19 cellular contexts compared by ENCODE assay signal in genomic region chr4:188138227-188138626, GRCh38. TPM values are rescaled to one million over a fixed set of nuclear protein-coding genes. Genes with fewer than 3 reads are reported as not detected.
A peak's percentile ranks its signal among the peaks of the same experiment; 100 is the strongest.
DNase-seq lines count a peak whose midpoint lies in the region; ATAC-seq, FAIRE-seq and TF ChIP-seq lines count a peak whose summit lies in the region.
"Had no signal": no experiment of that assay in that cellular context is flagged by ENCODE, and none has a peak within 500 bp of the region (broad histone marks: within the 10 kb centered on the region; RNA-seq: fewer than 3 reads in every experiment).

No MANE protein-coding gene starts in this region.

- no peak overlapping the region for H3K4me3 Mint-ChIP-seq in GM23338
- H3K4me3 Mint-ChIP-seq in mesothelial cell of epicardium: no peak overlapping the region
- H3K4me3 Mint-ChIP-seq in activated CD8-positive, alpha-beta T cell treated with anti-CD3 and anti-CD28 coated beads, Interleukin-2, amount 10 ng/mL, durations not matched to agents 7 days and 5 days: no peak overlapping the region
- H3K4me3 Mint-ChIP-seq: CD4-positive, alpha-beta memory T cell; H9; IgD-negative memory B cell had no signal

- H3K4me1 ChIP-seq in GM23338 (ENCODE audit: insufficient read depth): no peaks in the 10 kb centered on the region
- H3K4me1 ChIP-seq in fibroblast of lung (ENCODE audit: control insufficient read depth, extremely low read depth, insufficient read depth, low read length): no peaks in the 10 kb centered on the region
- H3K4me1 ChIP-seq: A549, BE2C had no signal

- H3K36me3 ChIP-seq in GM23338 (ENCODE audit: insufficient read depth): no peaks in the 10 kb centered on the region
- H3K36me3 ChIP-seq in fibroblast of lung (ENCODE audit: control insufficient read depth, insufficient read depth, low read length): no peaks in the 10 kb centered on the region
- H3K36me3 ChIP-seq: BE2C had no signal

- H4K20me1 ChIP-seq in GM23338 (replicated peaks; ENCODE audit: insufficient read depth) (no peaks in the 10 kb centered on the region), fibroblast of lung (ENCODE audit: control insufficient read depth, extremely low read depth, insufficient read depth, low read length) (no peaks in the 10 kb centered on the region)

- no peak overlapping the region for H3K4me3 ChIP-seq in GM23338
- H3K4me3 ChIP-seq in fibroblast of lung (replicated peaks in 1 of 4; ENCODE audit: control extremely low read depth in 1 of 4, insufficient read depth in 1 of 4, low read depth in 3 of 4, low read length in 4 of 4): no peak overlapping the region
- H3K4me3 ChIP-seq: A549 had no signal

- H3K27me3 Mint-ChIP-seq in GM23338 (ENCODE audit: insufficient read depth, low read depth, poor library complexity) (peaks cover 5% of the 10 kb centered on the region), mesothelial cell of epicardium (ENCODE audit: low read depth) (no peaks in the 10 kb centered on the region)
- no peaks in the 10 kb centered on the region for H3K27me3 Mint-ChIP-seq in activated CD8-positive, alpha-beta T cell treated with anti-CD3 and anti-CD28 coated beads, Interleukin-2, amount 10 ng/mL, durations not matched to agents 7 days and 5 days (ENCODE audit: low read depth)
- H3K27me3 Mint-ChIP-seq: CD4-positive, alpha-beta memory T cell; IgD-negative memory B cell had no signal

- H3K4me2 ChIP-seq in GM23338: no peak overlapping the region
- H3K4me2 ChIP-seq in fibroblast of lung (ENCODE audit: extremely low read depth, insufficient read depth, low read length): no peak overlapping the region
- H3K4me2 ChIP-seq: A549 had no signal

- H3K79me2 ChIP-seq in GM23338 (replicated peaks; ENCODE audit: insufficient read depth): no peaks in the 10 kb centered on the region
- H3K79me2 ChIP-seq in fibroblast of lung (ENCODE audit: control insufficient read depth, insufficient read depth, low read length): no peaks in the 10 kb centered on the region

- TF ChIP-seq CTCF in GM23338 (conservative IDR thresholded peaks at IDR 0.05; ENCODE audit: low read depth in 2 of 2): no peak
- no peak for TF ChIP-seq CTCF in fibroblast of lung (conservative IDR thresholded peaks at IDR 0.05 in 1 of 2, IDR thresholded peaks at IDR 0.05 in 1 of 2; ENCODE audit: low read depth in 1 of 2, low read length in 2 of 2)
- no peak for TF ChIP-seq CTCF in mesothelial cell of epicardium (IDR thresholded peaks at IDR 0.05; ENCODE audit: unreplicated experiment)

- POLR2A ChIA-PET in activated CD8-positive, alpha-beta T cell treated with anti-CD3 and anti-CD28 coated beads, Interleukin-2, amount 10 ng/mL, durations not matched to agents 7 days and 5 days (lab: Charles Lee): no interaction called here

- CTCF ChIA-PET in activated CD8-positive, alpha-beta T cell treated with anti-CD3 and anti-CD28 coated beads, Interleukin-2, amount 10 ng/mL, durations not matched to agents 7 days and 5 days (lab: Charles Lee): no interaction called here

- peak; percentile 45 for FAIRE-seq in RCC 7860 (lab: Jason Lieb, UNC)
- FAIRE-seq: A549, GM12892 had no signal

- H3K9ac ChIP-seq in fibroblast of lung (ENCODE audit: insufficient read depth, low read length): no peak overlapping the region

- H3K4me1 Mint-ChIP-seq in GM23338 (peaks cover 17% of the 10 kb centered on the region; the same call in 2 of the 3 replicates), mesothelial cell of epicardium (peaks cover 7% of the 10 kb centered on the region)
- no peaks in the 10 kb centered on the region for H3K4me1 Mint-ChIP-seq in activated CD8-positive, alpha-beta T cell treated with anti-CD3 and anti-CD28 coated beads, Interleukin-2, amount 10 ng/mL, durations not matched to agents 7 days and 5 days (ENCODE audit: low read depth)
- H3K4me1 Mint-ChIP-seq: CD4-positive, alpha-beta memory T cell had no signal

- H2AFZ ChIP-seq in GM23338 (0 out of 2 replicates have a peak overlapping the region, but pooled peaks have one; percentile 43), fibroblast of lung (ENCODE audit: low read length) (peak overlapping the region; percentile 35)

- H3K27ac Mint-ChIP-seq in GM23338: no peak overlapping the region
- peak overlapping the region; percentile 45 for H3K27ac Mint-ChIP-seq in mesothelial cell of epicardium
- no peak overlapping the region for H3K27ac Mint-ChIP-seq in activated CD8-positive, alpha-beta T cell treated with anti-CD3 and anti-CD28 coated beads, Interleukin-2, amount 10 ng/mL, durations not matched to agents 7 days and 5 days
- H3K27ac Mint-ChIP-seq: CD4-positive, alpha-beta memory T cell; IgD-negative memory B cell had no signal

- ATAC-seq in GM23338: no peak
- ATAC-seq in activated CD8-positive, alpha-beta T cell treated with anti-CD3 and anti-CD28 coated beads, Interleukin-2, amount 10 ng/mL, durations not matched to agents 7 days and 5 days: no peak
- ATAC-seq: A549 had no signal

- DNase-seq in GM23338 (ENCODE audit: low spot score): no peak
- DNase-seq in RCC 7860 (ENCODE audit: low spot score): peak; percentile 30
- DNase-seq in fibroblast of lung (ENCODE audit: low read depth in 2 of 2): no peak
- no peak for DNase-seq in mesothelial cell of epicardium (ENCODE audit: low spot score in 2 of 2, unreplicated experiment in 2 of 2)
- no peak for DNase-seq in NCI-H146 (lab: John Stamatoyannopoulos, UW)
- no peak for DNase-seq in activated CD8-positive, alpha-beta T cell treated with anti-CD3 and anti-CD28 coated beads, Interleukin-2, amount 10 ng/mL, durations not matched to agents 7 days and 5 days
- no peak for DNase-seq in activated CD8-positive, alpha-beta memory T cell treated with anti-CD3 and anti-CD28 coated beads, Interleukin-2, amount 50 U/mL, for 48 hours
- DNase-seq in NCI-H345 treated with DMSO at 0.1 percent for 48 hours (lab: John Stamatoyannopoulos, UW; ENCODE audit: unreplicated experiment): no peak
- DNase-seq: BE2C; CD4-positive, alpha-beta memory T cell; DMS79; EL; GDM1; H9 had no signal

- H3K27ac ChIP-seq in GM23338 (ENCODE audit: low read depth): no peak overlapping the region
- H3K27ac ChIP-seq in fibroblast of lung (ENCODE audit: insufficient read depth, low read length): no peak overlapping the region
- H3K27ac ChIP-seq: A549, C4-2B had no signal

- no peaks in the 10 kb centered on the region for H3K9me3 ChIP-seq in fibroblast of lung (ENCODE audit: control insufficient read depth, insufficient read depth, low read depth, low read length)
- H3K9me3 ChIP-seq: A549, BE2C had no signal

- H3K9me2 ChIP-seq in GM23338 (ENCODE audit: insufficient read depth): no peaks in the 10 kb centered on the region

- no peaks in the 10 kb centered on the region for H3K36me3 Mint-ChIP-seq in GM23338 (ENCODE audit: low read depth)
- no peaks in the 10 kb centered on the region for H3K36me3 Mint-ChIP-seq in mesothelial cell of epicardium
- no peaks in the 10 kb centered on the region for H3K36me3 Mint-ChIP-seq in activated CD8-positive, alpha-beta T cell treated with anti-CD3 and anti-CD28 coated beads, Interleukin-2, amount 10 ng/mL, durations not matched to agents 7 days and 5 days (ENCODE audit: low read depth)
- H3K36me3 Mint-ChIP-seq: CD4-positive, alpha-beta memory T cell; IgD-negative memory B cell had no signal

- H3F3A ChIP-seq in GM23338 (replicated peaks; ENCODE audit: low read depth): no peaks in the 10 kb centered on the region

- H3K27me3 ChIP-seq in GM23338 (ENCODE audit: insufficient read depth) (no peaks in the 10 kb centered on the region), fibroblast of lung (ENCODE audit: control insufficient read depth, insufficient read depth, low read length) (no peaks in the 10 kb centered on the region)
- H3K27me3 ChIP-seq: BE2C had no signal

- H3K9me3 Mint-ChIP-seq in GM23338: no peaks in the 10 kb centered on the region
- H3K9me3 Mint-ChIP-seq in mesothelial cell of epicardium: no peaks in the 10 kb centered on the region
- peaks cover 15% of the 10 kb centered on the region for H3K9me3 Mint-ChIP-seq in activated CD8-positive, alpha-beta T cell treated with anti-CD3 and anti-CD28 coated beads, Interleukin-2, amount 10 ng/mL, durations not matched to agents 7 days and 5 days (ENCODE audit: insufficient read depth)
- H3K9me3 Mint-ChIP-seq: H9 had no signal

TF ChIP-seq in GM23338, 12 proteins besides CTCF, POLR2A, EP300 and RAD21:
- no peak for TF ChIP-seq ZNF331 (CRISPR knock-in tag; IDR thresholded peaks at IDR 0.05; ENCODE audit: low read depth)
TF ChIP-seq in GM23338: peak in this region for 0.

RNA-seq across cellular contexts. Expression of gene TRIML1, which starts 1.0 kb away (rescaled TPM):
- not detected in 2 replicates for total RNA-seq in GM23338 (2014; rRNA removed; shearing (Covaris generic))
- polyA plus RNA-seq in GM23338 (2016; fragmentation: Nextera tagmentation; extraction: Ambion mirVana): not detected in 2 replicates
- total RNA-seq in fibroblast of lung: not detected in 2 replicates
- not detected in 2 replicates for polyA plus RNA-seq in fibroblast of lung
- polyA plus RNA-seq in fibroblast of lung (2012): not detected in 2 replicates
- polyA minus RNA-seq in fibroblast of lung (ENCODE audit: low replicate concordance): not detected in 2 replicates
- not detected in 3 replicates for total RNA-seq in mesothelial cell of epicardium
- total RNA-seq in activated CD8-positive, alpha-beta T cell treated with anti-CD3 and anti-CD28 coated beads, Interleukin-2, amount 10 ng/mL, durations not matched to agents 7 days and 5 days: not detected
- total RNA-seq: CD4-positive, alpha-beta memory T cell; H9 had no signal
- polyA plus RNA-seq: A549; AG04450; CD4-positive, alpha-beta memory T cell; IgD-negative memory B cell had no signal

RNA-seq across cellular contexts. Expression of gene TRIML2, which starts 28.8 kb away (rescaled TPM):
- 46.8 and 57.8 TPM in 2 replicates for total RNA-seq in GM23338 (2014; rRNA removed; shearing (Covaris generic))
- polyA plus RNA-seq in GM23338 (2016; fragmentation: Nextera tagmentation; extraction: Ambion mirVana): 77.9 and 79.2 TPM in 2 replicates
- under 0.01 and 0.26 TPM in 2 replicates for total RNA-seq in fibroblast of lung
- polyA plus RNA-seq in fibroblast of lung: 0.05 TPM in 1 of 2 replicates, not detected in the other
- 0.07 TPM in 1 of 2 replicates, not detected in the other for polyA plus RNA-seq in fibroblast of lung (2012)
- polyA minus RNA-seq in fibroblast of lung (ENCODE audit: low replicate concordance): not detected in 2 replicates
- total RNA-seq in mesothelial cell of epicardium: not detected in 3 replicates
- not detected for total RNA-seq in activated CD8-positive, alpha-beta T cell treated with anti-CD3 and anti-CD28 coated beads, Interleukin-2, amount 10 ng/mL, durations not matched to agents 7 days and 5 days
- total RNA-seq: CD4-positive, alpha-beta memory T cell had no signal
- polyA plus RNA-seq: CD4-positive, alpha-beta memory T cell; IgD-negative memory B cell had no signal

Comparison
In these comparisons a context has a peak if more than half of its experiments do, and no peak if none do; other contexts are left out.
1. RNA of gene TRIML2, which starts 28.8 kb away (total RNA-seq): 46.8 to 57.8 TPM in GM23338; not detected in mesothelial cell of epicardium, under 0.01 to 0.26 TPM in fibroblast of lung and not detected in activated CD8-positive, alpha-beta T cell treated with anti-CD3 and anti-CD28 coated beads, Interleukin-2, amount 10 ng/mL, durations not matched to agents 7 days and 5 days; every median in the first group is over 10 times any median in the second.